1 cellular context compared by ENCODE assay signal in the genomic region with DNA sequence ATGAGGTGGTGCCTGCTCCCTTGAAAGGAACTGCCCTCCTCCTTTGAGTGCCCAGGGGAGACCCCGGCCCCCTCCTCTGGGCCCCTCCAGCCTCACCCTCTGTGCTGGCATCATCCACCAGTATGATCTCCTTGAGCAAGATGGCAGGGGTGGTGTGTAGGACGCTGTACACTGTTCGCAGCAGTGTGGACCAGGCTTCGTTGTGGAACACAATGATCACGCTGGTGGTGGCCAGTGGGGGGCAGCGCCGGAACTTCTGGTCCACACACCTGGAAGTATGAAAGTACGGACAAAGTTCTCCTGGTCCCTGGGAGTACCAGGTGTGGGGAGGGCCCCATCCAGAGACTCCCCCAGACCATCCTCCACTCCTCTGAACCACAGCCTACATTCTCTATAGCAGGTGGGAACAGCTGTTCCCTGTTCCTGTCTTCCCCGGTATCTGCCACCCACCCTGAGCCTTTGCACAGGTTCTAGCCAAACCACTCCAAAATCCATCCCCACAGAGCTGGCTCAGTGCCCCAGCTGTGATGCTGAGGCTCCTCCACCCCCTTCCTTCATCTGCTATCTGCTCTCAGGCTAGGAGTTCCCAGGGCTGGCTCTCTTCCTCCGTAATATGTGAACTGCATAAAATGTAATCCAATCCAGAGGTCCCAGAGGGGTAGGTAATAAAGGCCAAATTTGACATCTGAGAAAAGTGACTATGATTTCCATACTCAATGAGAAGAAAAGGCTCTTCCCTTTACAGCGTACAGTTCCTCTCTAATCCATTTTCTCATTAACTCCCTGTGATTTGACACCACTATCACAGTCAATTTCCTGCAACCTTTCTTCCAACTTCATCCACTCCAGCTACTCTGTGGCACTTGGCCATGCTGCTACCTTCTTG.
TF ChIP-seq lines count a peak whose summit lies in the region.

No MANE protein-coding gene starts in this region.

TF ChIP-seq in HEK293, 187 proteins besides CTCF, POLR2A, EP300 and RAD21 (continued from another document):
- TF ChIP-seq, protein P1, sequence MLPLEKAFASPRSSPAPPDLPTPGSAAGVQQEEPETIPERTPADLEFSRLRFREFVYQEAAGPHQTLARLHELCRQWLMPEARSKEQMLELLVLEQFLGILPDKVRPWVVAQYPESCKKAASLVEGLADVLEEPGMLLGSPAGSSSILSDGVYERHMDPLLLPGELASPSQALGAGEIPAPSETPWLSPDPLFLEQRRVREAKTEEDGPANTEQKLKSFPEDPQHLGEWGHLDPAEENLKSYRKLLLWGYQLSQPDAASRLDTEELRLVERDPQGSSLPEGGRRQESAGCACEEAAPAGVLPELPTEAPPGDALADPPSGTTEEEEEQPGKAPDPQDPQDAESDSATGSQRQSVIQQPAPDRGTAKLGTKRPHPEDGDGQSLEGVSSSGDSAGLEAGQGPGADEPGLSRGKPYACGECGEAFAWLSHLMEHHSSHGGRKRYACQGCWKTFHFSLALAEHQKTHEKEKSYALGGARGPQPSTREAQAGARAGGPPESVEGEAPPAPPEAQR (tag by site-specific recombination; IDR thresholded peaks at IDR 0.05): no peak
- TF ChIP-seq ZNF768 (tag by site-specific recombination; IDR thresholded peaks at IDR 0.05): no peak
- TF ChIP-seq, protein P2, sequence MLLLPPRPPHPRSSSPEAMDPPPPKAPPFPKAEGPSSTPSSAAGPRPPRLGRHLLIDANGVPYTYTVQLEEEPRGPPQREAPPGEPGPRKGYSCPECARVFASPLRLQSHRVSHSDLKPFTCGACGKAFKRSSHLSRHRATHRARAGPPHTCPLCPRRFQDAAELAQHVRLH (tag by site-specific recombination; IDR thresholded peaks at IDR 0.05): peak; percentile 19; the same call in 1 of the 2 replicates
- no peak for TF ChIP-seq ZNF654 (tag by site-specific recombination; IDR thresholded peaks at IDR 0.05; ENCODE audit: low read depth)
- TF ChIP-seq OSR2 (tag by site-specific recombination; IDR thresholded peaks at IDR 0.05): peak; percentile 98
- TF ChIP-seq ZNF837 (tag by site-specific recombination; IDR thresholded peaks at IDR 0.05): no peak
- peak; percentile 67 for TF ChIP-seq ZFHX2 (tag by site-specific recombination; conservative IDR thresholded peaks at IDR 0.05)
- TF ChIP-seq ZNF76 (tag by site-specific recombination; IDR thresholded peaks at IDR 0.05; ENCODE audit: borderline replicate concordance, low read depth): no peak
- no peak for TF ChIP-seq ZNF670 (tag by site-specific recombination; IDR thresholded peaks at IDR 0.05; ENCODE audit: low read depth)
- no peak for TF ChIP-seq ZNF335 (tag by site-specific recombination; conservative IDR thresholded peaks at IDR 0.05)
- TF ChIP-seq ZNF341 (tag by site-specific recombination; IDR thresholded peaks at IDR 0.05; ENCODE audit: low read depth): peak; percentile 92
- TF ChIP-seq ZNF561 (tag by site-specific recombination; IDR thresholded peaks at IDR 0.05; ENCODE audit: borderline replicate concordance): no peak
- TF ChIP-seq ZNF266 (tag by site-specific recombination; IDR thresholded peaks at IDR 0.05; ENCODE audit: low read depth): no peak
- TF ChIP-seq ZNF24 (tag by site-specific recombination; IDR thresholded peaks at IDR 0.05): peak; percentile 67; the same call in 1 of the 2 replicates
- TF ChIP-seq ZNF843 (tag by site-specific recombination; IDR thresholded peaks at IDR 0.05): peak; percentile 18; the same call in 1 of the 2 replicates
- TF ChIP-seq, protein P3, sequence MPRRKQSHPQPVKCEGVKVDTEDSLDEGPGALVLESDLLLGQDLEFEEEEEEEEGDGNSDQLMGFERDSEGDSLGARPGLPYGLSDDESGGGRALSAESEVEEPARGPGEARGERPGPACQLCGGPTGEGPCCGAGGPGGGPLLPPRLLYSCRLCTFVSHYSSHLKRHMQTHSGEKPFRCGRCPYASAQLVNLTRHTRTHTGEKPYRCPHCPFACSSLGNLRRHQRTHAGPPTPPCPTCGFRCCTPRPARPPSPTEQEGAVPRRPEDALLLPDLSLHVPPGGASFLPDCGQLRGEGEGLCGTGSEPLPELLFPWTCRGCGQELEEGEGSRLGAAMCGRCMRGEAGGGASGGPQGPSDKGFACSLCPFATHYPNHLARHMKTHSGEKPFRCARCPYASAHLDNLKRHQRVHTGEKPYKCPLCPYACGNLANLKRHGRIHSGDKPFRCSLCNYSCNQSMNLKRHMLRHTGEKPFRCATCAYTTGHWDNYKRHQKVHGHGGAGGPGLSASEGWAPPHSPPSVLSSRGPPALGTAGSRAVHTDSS (tag by site-specific recombination; IDR thresholded peaks at IDR 0.05): no peak
- peak; percentile 36; the same call in 1 of the 2 replicates for TF ChIP-seq KLF8 (tag by site-specific recombination; IDR thresholded peaks at IDR 0.05)
- no peak for TF ChIP-seq GFI1B (tag by site-specific recombination; IDR thresholded peaks at IDR 0.05)
- peak; percentile 33; the same call in 1 of the 2 replicates for TF ChIP-seq ZNF629 (tag by site-specific recombination; IDR thresholded peaks at IDR 0.05)
- no peak for TF ChIP-seq ZNF560 (tag by site-specific recombination; IDR thresholded peaks at IDR 0.05; ENCODE audit: borderline replicate concordance)
- peak; percentile 64 for TF ChIP-seq EGR2 (tag by site-specific recombination; IDR thresholded peaks at IDR 0.05; ENCODE audit: low read depth)
- no peak for TF ChIP-seq HOXD13 (CRISPR knock-in tag; IDR thresholded peaks at IDR 0.05; ENCODE audit: borderline replicate concordance)
- TF ChIP-seq ZNF350 (tag by site-specific recombination; IDR thresholded peaks at IDR 0.05): no peak
- TF ChIP-seq ZBTB17 (tag by site-specific recombination; IDR thresholded peaks at IDR 0.05): peak; percentile 82
- TF ChIP-seq, protein P4, sequence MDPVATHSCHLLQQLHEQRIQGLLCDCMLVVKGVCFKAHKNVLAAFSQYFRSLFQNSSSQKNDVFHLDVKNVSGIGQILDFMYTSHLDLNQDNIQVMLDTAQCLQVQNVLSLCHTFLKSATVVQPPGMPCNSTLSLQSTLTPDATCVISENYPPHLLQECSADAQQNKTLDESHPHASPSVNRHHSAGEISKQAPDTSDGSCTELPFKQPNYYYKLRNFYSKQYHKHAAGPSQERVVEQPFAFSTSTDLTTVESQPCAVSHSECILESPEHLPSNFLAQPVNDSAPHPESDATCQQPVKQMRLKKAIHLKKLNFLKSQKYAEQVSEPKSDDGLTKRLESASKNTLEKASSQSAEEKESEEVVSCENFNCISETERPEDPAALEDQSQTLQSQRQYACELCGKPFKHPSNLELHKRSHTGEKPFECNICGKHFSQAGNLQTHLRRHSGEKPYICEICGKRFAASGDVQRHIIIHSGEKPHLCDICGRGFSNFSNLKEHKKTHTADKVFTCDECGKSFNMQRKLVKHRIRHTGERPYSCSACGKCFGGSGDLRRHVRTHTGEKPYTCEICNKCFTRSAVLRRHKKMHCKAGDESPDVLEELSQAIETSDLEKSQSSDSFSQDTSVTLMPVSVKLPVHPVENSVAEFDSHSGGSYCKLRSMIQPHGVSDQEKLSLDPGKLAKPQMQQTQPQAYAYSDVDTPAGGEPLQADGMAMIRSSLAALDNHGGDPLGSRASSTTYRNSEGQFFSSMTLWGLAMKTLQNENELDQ (tag by site-specific recombination; IDR thresholded peaks at IDR 0.05; ENCODE audit: low read depth): no peak
- no peak for TF ChIP-seq ZNF19 (tag by site-specific recombination; IDR thresholded peaks at IDR 0.05; ENCODE audit: low read depth)
- peak; percentile 55; the same call in 1 of the 2 replicates for TF ChIP-seq ZNF600 (tag by site-specific recombination; IDR thresholded peaks at IDR 0.05)
- peak; percentile 82; the same call in 1 of the 2 replicates for TF ChIP-seq WT1 (tag by site-specific recombination; IDR thresholded peaks at IDR 0.05)
- no peak for TF ChIP-seq RBAK (tag by site-specific recombination; IDR thresholded peaks at IDR 0.05)
- TF ChIP-seq ZNF10 (tag by site-specific recombination; IDR thresholded peaks at IDR 0.05): peak; percentile 87
- no peak for TF ChIP-seq ZNF404 (tag by site-specific recombination; IDR thresholded peaks at IDR 0.05)
- no peak for TF ChIP-seq ZNF791 (tag by site-specific recombination; IDR thresholded peaks at IDR 0.05)
- TF ChIP-seq ZNF394 (tag by site-specific recombination; IDR thresholded peaks at IDR 0.05; ENCODE audit: borderline replicate concordance): peak; percentile 52; the same call in 1 of the 2 replicates
- TF ChIP-seq FEZF1 (tag by site-specific recombination; IDR thresholded peaks at IDR 0.05): peak; percentile 33
- TF ChIP-seq, protein P5, sequence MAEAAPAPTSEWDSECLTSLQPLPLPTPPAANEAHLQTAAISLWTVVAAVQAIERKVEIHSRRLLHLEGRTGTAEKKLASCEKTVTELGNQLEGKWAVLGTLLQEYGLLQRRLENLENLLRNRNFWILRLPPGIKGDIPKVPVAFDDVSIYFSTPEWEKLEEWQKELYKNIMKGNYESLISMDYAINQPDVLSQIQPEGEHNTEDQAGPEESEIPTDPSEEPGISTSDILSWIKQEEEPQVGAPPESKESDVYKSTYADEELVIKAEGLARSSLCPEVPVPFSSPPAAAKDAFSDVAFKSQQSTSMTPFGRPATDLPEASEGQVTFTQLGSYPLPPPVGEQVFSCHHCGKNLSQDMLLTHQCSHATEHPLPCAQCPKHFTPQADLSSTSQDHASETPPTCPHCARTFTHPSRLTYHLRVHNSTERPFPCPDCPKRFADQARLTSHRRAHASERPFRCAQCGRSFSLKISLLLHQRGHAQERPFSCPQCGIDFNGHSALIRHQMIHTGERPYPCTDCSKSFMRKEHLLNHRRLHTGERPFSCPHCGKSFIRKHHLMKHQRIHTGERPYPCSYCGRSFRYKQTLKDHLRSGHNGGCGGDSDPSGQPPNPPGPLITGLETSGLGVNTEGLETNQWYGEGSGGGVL (tag by site-specific recombination; IDR thresholded peaks at IDR 0.05): no peak
- TF ChIP-seq ZNF2 (tag by site-specific recombination; IDR thresholded peaks at IDR 0.05): 0 out of 2 replicates have a peak, but pooled peaks have one; percentile 76
- TF ChIP-seq, protein P6, sequence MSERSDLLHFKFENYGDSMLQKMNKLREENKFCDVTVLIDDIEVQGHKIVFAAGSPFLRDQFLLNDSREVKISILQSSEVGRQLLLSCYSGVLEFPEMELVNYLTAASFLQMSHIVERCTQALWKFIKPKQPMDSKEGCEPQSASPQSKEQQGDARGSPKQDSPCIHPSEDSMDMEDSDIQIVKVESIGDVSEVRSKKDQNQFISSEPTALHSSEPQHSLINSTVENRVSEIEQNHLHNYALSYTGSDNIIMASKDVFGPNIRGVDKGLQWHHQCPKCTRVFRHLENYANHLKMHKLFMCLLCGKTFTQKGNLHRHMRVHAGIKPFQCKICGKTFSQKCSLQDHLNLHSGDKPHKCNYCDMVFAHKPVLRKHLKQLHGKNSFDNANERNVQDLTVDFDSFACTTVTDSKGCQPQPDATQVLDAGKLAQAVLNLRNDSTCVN (tag by site-specific recombination; optimal IDR thresholded peaks at IDR 0.05): no peak
- TF ChIP-seq ZNF558 (tag by site-specific recombination; IDR thresholded peaks at IDR 0.05): no peak
- TF ChIP-seq GLIS1 (tag by site-specific recombination; IDR thresholded peaks at IDR 0.05): peak; percentile 87
- TF ChIP-seq, protein P7, sequence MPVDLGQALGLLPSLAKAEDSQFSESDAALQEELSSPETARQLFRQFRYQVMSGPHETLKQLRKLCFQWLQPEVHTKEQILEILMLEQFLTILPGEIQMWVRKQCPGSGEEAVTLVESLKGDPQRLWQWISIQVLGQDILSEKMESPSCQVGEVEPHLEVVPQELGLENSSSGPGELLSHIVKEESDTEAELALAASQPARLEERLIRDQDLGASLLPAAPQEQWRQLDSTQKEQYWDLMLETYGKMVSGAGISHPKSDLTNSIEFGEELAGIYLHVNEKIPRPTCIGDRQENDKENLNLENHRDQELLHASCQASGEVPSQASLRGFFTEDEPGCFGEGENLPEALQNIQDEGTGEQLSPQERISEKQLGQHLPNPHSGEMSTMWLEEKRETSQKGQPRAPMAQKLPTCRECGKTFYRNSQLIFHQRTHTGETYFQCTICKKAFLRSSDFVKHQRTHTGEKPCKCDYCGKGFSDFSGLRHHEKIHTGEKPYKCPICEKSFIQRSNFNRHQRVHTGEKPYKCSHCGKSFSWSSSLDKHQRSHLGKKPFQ (tag by site-specific recombination; IDR thresholded peaks at IDR 0.05): peak; percentile 16; the same call in 1 of the 2 replicates
- TF ChIP-seq KLF9 (tag by site-specific recombination; IDR thresholded peaks at IDR 0.05; ENCODE audit: low read depth): no peak
- no peak for TF ChIP-seq HOXC10 (CRISPR knock-in tag; IDR thresholded peaks at IDR 0.05)
- TF ChIP-seq ZIC2 (tag by site-specific recombination; IDR thresholded peaks at IDR 0.05): peak; percentile 64
